Comparison of ENCODE assay signal across 8 cellular contexts in genomic region chr2:96951125-96951654, GRCh38. TPM values are rescaled to one million over a fixed set of nuclear protein-coding genes. Genes with fewer than 3 reads are reported as not detected.
DNase-seq lines count a peak whose midpoint lies in the region; ATAC-seq and TF ChIP-seq lines count a peak whose summit lies in the region.

No MANE protein-coding gene starts in this region.

- DNase-seq in A673 (ENCODE audit: low spot score) = peak; percentile 69
- peak; percentile 81 for DNase-seq in NCI-H1436 (lab: John Stamatoyannopoulos, UW)
- DNase-seq in amniotic epithelial cell (ENCODE audit: low read depth) = peak; percentile 34
- DNase-seq in right atrium auricular region (ENCODE audit: low spot score) = peak; percentile 72
- peak; percentile 88 for DNase-seq in retina

- CTCF ChIA-PET in A673 (lab: Charles Lee) = interaction anchor here (1.3 to 1.6 kb wide), 2 partner anchors 24 to 93 kb away, joined by 3 to 13 read pairs; partner anchors contain the start of gene ANKRD39

- TF ChIP-seq CTCF in A673 (conservative IDR thresholded peaks at IDR 0.05; ENCODE audit: low read depth, low read length) = peak; percentile 98
- TF ChIP-seq CTCF in right atrium auricular region (IDR thresholded peaks at IDR 0.05) = peak; percentile 85 to 96

- H3K9me3 ChIP-seq in A673 (ENCODE audit: low read depth, low read length, poor library complexity, severe bottlenecking) (no peaks in the 10 kb centered on the region), right atrium auricular region (no peaks in the 10 kb centered on the region)

- POLR2A ChIA-PET in A673 (lab: Charles Lee; ENCODE audit: low non-redundant PET) = no interaction called here

- H3K27ac Mint-ChIP-seq in T-helper 1 cell treated with Interleukin-12 subunit alpha and Interleukin-12 subunit beta and Interleukin-4 antibody, amounts not matched to agents 30 μg/mL and 1 μg/mL, for 36 hours = peak overlapping the region; percentile 52

- H3K27me3 Mint-ChIP-seq in T-helper 1 cell treated with Interleukin-12 subunit alpha and Interleukin-12 subunit beta and Interleukin-4 antibody, amounts not matched to agents 30 μg/mL and 1 μg/mL, for 36 hours (ENCODE audit: low read depth) = peaks cover 8% of the 10 kb centered on the region

- peaks cover 20% of the 10 kb centered on the region for H3K4me1 Mint-ChIP-seq in T-helper 1 cell treated with Interleukin-12 subunit alpha and Interleukin-12 subunit beta and Interleukin-4 antibody, amounts not matched to agents 30 μg/mL and 1 μg/mL, for 36 hours (ENCODE audit: low read depth)

- no TSS peak for BruUV-seq in A673 (replicated peaks; lab: Mats Ljungman, UMichigan)

- no peaks in the 10 kb centered on the region for H3K9me3 Mint-ChIP-seq in T-helper 1 cell treated with Interleukin-12 subunit alpha and Interleukin-12 subunit beta and Interleukin-4 antibody, amounts not matched to agents 30 μg/mL and 1 μg/mL, for 36 hours

- intact Hi-C loops in A673 (cut with micrococcal nuclease; ENCODE audit: unreplicated experiment) = loop anchor here (1.0 kb wide), 1 partner anchor 93 kb away; the partner anchor contains the start of gene ANKRD39

- H3K27ac ChIP-seq in A673 (ENCODE audit: low read depth, low read length, poor library complexity, severe bottlenecking) (no peak overlapping the region), right atrium auricular region (no peak overlapping the region)

- H3K36me3 ChIP-seq in A673 (ENCODE audit: insufficient read depth, low read length, poor library complexity, severe bottlenecking) (no peaks in the 10 kb centered on the region), right atrium auricular region (no peaks in the 10 kb centered on the region)

- H3K36me3 Mint-ChIP-seq in T-helper 1 cell treated with Interleukin-12 subunit alpha and Interleukin-12 subunit beta and Interleukin-4 antibody, amounts not matched to agents 30 μg/mL and 1 μg/mL, for 36 hours (ENCODE audit: low read depth) = no peaks in the 10 kb centered on the region

- H3K4me3 ChIP-seq in A673 (ENCODE audit: low read depth, low read length, poor library complexity, severe bottlenecking) (no peak overlapping the region), right atrium auricular region (no peak overlapping the region)

- ATAC-seq in GM18868 (IDR thresholded peaks at IDR 0.05; ENCODE audit: unreplicated experiment) (peak; percentile 61), GM21717 (IDR thresholded peaks at IDR 0.05; ENCODE audit: unreplicated experiment) (no peak)

- H3K4me1 ChIP-seq in A673 (ENCODE audit: insufficient read depth, low read length, poor library complexity, severe bottlenecking) (no peaks in the 10 kb centered on the region), right atrium auricular region (peaks cover 0 to 46% of the 10 kb centered on the region in 2 donors)

- no peaks in the 10 kb centered on the region for H3K27me3 ChIP-seq in A673 (replicated peaks; ENCODE audit: insufficient read depth, low read depth, low read length, poor library complexity)
- no peaks in the 10 kb centered on the region for H3K27me3 ChIP-seq in right atrium auricular region

- H3K4me3 Mint-ChIP-seq in T-helper 1 cell treated with Interleukin-12 subunit alpha and Interleukin-12 subunit beta and Interleukin-4 antibody, amounts not matched to agents 30 μg/mL and 1 μg/mL, for 36 hours = no peak overlapping the region

RNA-seq across cellular contexts. Expression of gene FAM178B, which starts 35.2 kb away (rescaled TPM):
- total RNA-seq in A673 (2021) (not detected in 2 replicates), right atrium auricular region (not detected)

Comparison
In these comparisons a context has a peak if more than half of its experiments do, and no peak if none do; other contexts are left out.
1. DNase-seq: peak in every context shown above with its lines; median percentile 88 in retina; 81 in NCI-H1436; 72 in right atrium auricular region; 69 in A673; 34 in amniotic epithelial cell.